31 cellular contexts compared by ENCODE assay signal in the genomic region with DNA sequence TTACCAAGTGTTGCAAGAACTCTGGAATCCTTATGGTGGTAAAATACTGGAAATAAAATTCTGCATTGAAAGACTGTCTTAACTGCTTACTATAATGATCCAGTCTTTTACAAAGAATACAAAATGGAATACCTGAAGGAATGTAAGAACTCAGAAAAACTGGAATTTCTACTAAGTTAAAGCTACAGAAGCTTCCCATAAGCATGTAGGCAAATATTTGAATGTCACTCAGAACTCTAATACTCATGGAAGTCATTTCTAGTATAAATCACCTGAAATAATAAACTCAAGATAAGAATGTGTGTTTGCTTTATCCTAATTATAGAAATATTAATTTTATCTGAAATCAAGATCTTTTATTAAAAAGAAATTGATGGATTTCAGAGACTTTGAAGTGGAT.
"Had no signal": no experiment of that assay in that cellular context is flagged by ENCODE, and none has a peak within 500 bp of the region (broad histone marks: within the 10 kb centered on the region; RNA-seq: fewer than 3 reads in every experiment).

No MANE protein-coding gene starts in this region.

- H3K27me3 ChIP-seq: ascending aorta, cardiac muscle cell had no signal

- DNase-seq: activated CD4-positive, alpha-beta memory T cell treated with anti-CD3 and anti-CD28 coated beads, Interleukin-2, amount 10 ng/mL, durations not matched to agents 7 days and 5 days; activated CD4-positive, alpha-beta T cell treated with anti-CD3 and anti-CD28 coated beads for 1 hour; activated CD4-positive, alpha-beta T cell treated with anti-CD3 and anti-CD28 coated beads for 36 hours; activated CD4-positive, alpha-beta T cell treated with anti-CD3 and anti-CD28 coated beads for 48 hours; activated CD4-positive, alpha-beta T cell treated with anti-CD3 and anti-CD28 coated beads, Interleukin-2, amount 10 ng/mL, durations not matched to agents 7 days and 5 days; activated CD4-positive, alpha-beta T cell treated with anti-CD3 and anti-CD28 coated beads, Interleukin-2, amount 50 U/mL, for 48 hours; activated CD4-positive, CD25-positive, alpha-beta regulatory T cell; activated CD8-positive, alpha-beta memory T cell treated with anti-CD3 and anti-CD28 coated beads for 24 hours; activated CD8-positive, alpha-beta memory T cell treated with anti-CD3 and anti-CD28 coated beads, Interleukin-2, amount 10 ng/mL, durations not matched to agents 7 days and 5 days; activated CD8-positive, alpha-beta memory T cell treated with anti-CD3 and anti-CD28 coated beads, Interleukin-2, amount 50 U/mL, for 48 hours; activated CD8-positive, alpha-beta T cell treated with anti-CD3 and anti-CD28 coated beads, Interleukin-2, amount 10 ng/mL, durations not matched to agents 7 days and 5 days; activated effector memory CD4-positive, alpha-beta T cell treated with Interleukin-2 at 50 U/mL for 16 hours; activated gamma-delta T cell; activated naive CD4-positive, alpha-beta T cell treated with anti-CD3 and anti-CD28 coated beads, Interleukin-2, amount 10 ng/mL, durations not matched to agents 7 days and 5 days; activated naive CD4-positive, alpha-beta T cell treated with Interleukin-2 at 50 U/mL for 16 hours; activated naive CD8-positive, alpha-beta T cell treated with anti-CD3 and anti-CD28 coated beads, Interleukin-2, amount 10 ng/mL, durations not matched to agents 7 days and 5 days; activated naive CD8-positive, alpha-beta T cell treated with anti-CD3 and anti-CD28 coated beads, Interleukin-2, amount 50 U/mL, for 24 hours; activated T-cell treated with anti-CD3 and anti-CD28 coated beads, Interleukin-2, amount 50 U/mL, for 24 hours; activated T-cell treated with anti-CD3 and anti-CD28 coated beads, Interleukin-2, amount 50 U/mL, for 48 hours; amygdala; anterior cingulate cortex; caudate nucleus; T-helper 1 cell; T-helper 2 cell; T-helper 9 cell; WERI-Rb-1 had no signal

- H3K27ac ChIP-seq: ascending aorta, cardiac muscle cell, WERI-Rb-1 had no signal

- ATAC-seq: activated CD4-positive, alpha-beta T cell treated with anti-CD3 and anti-CD28 coated beads for 36 hours; activated CD4-positive, CD25-positive, alpha-beta regulatory T cell treated with anti-CD3 and anti-CD28 coated beads, Interleukin-2, amount 50 U/mL, for 24 hours; activated CD8-positive, alpha-beta memory T cell treated with anti-CD3 and anti-CD28 coated beads, Interleukin-2, amount 10 ng/mL, durations not matched to agents 7 days and 5 days; activated CD8-positive, alpha-beta T cell treated with anti-CD3 and anti-CD28 coated beads, Interleukin-2, amount 10 ng/mL, durations not matched to agents 7 days and 5 days; activated naive CD8-positive, alpha-beta T cell treated with anti-CD3 and anti-CD28 coated beads, Interleukin-2, amount 50 U/mL, for 24 hours had no signal

- H3K36me3 ChIP-seq: ascending aorta, cardiac muscle cell, WERI-Rb-1 had no signal

- H3K4me3 ChIP-seq: ascending aorta, cardiac muscle cell had no signal

- H3K9me3 ChIP-seq: ascending aorta had no signal

- FAIRE-seq: bronchial epithelial cell, TTC549 had no signal
